Comparison of ENCODE assay signal across 13 cellular contexts in the genomic region with DNA sequence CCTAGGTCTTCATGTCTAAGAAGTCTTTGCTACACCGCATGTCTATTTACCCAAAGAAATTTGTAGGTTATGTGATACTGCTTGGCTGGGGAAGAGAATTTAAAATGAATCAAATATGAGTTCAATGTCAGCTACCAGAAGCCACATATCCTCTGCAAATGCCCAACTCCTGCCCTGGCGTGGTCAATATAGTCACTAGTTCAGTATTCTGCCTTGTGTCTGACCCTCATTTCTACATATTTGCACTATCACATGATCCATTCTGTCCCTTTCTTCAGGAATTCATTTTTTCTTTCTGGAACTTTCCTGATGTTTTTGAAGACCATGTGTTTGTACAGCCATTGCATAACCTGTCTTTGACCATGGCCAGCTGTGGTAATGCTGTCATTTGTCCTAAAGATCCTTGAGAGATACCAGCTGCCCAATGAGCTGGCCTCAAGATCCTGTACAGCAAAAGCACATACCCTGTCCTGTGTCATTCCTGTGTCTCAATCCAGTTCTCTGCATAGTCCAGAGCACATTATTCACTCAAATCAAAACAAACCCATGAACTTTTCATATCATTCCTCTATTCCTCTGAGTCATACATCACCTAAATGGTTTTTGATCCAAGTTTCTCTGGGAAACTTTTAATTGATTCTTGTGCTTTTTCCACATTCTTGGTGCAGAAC.
DNase-seq lines count a peak whose midpoint lies in the region; ATAC-seq lines count a peak whose summit lies in the region.
"Had no signal": no experiment of that assay in that cellular context is flagged by ENCODE, and none has a peak within 500 bp of the region (broad histone marks: within the 10 kb centered on the region; RNA-seq: fewer than 3 reads in every experiment).

No MANE protein-coding gene starts in this region.

- POLR2A ChIA-PET in activated CD4-positive, alpha-beta T cell treated with anti-CD3 and anti-CD28 coated beads for 36 hours (lab: Charles Lee), result no interaction called here

- DNase-seq in EL (peak; percentile 61), amniotic epithelial cell (ENCODE audit: low read depth) (peak; percentile 91), glomerular visceral epithelial cell (ENCODE audit: extremely low spot score) (peak; percentile 60), renal cortical epithelial cell (ENCODE audit: low read depth) (peak; percentile 84), OCI-M2 (lab: John Stamatoyannopoulos, UW; ENCODE audit: unreplicated experiment) (no peak), ureter (ENCODE audit: low spot score) (no peak), NCI-H446 treated with DMSO at 0.1 percent for 48 hours (lab: John Stamatoyannopoulos, UW) (no peak)
- DNase-seq in activated CD4-positive, alpha-beta T cell treated with anti-CD3 and anti-CD28 coated beads for 36 hours, result no peak
- DNase-seq: activated CD4-positive, alpha-beta T cell treated with anti-CD3 and anti-CD28 coated beads, Interleukin-2, amount 50 U/mL, for 1 hour; NCI-H1048; NCI-H774; stimulated activated CD4-positive, alpha-beta T cell treated with anti-CD3 and anti-CD28 coated beads, Interleukin-2, amount 100 ng/mL, for 24 hours; stimulated activated naive CD8-positive, alpha-beta T cell treated with anti-CD3 and anti-CD28 coated beads, Interleukin-15, Interleukin-2, amounts not matched to agents 100 U/mL and 50 U/mL, for 24 hours had no signal

- H3K4me3 Mint-ChIP-seq in activated CD4-positive, alpha-beta T cell treated with anti-CD3 and anti-CD28 coated beads for 36 hours, result no peak overlapping the region

- intact Hi-C loops in activated CD4-positive, alpha-beta T cell treated with anti-CD3 and anti-CD28 coated beads for 36 hours (cut with DNase I, micrococcal nuclease), result no loop called here

- CTCF ChIA-PET in activated CD4-positive, alpha-beta T cell treated with anti-CD3 and anti-CD28 coated beads for 36 hours (lab: Charles Lee), result no interaction called here

- H3K9me3 Mint-ChIP-seq in activated CD4-positive, alpha-beta T cell treated with anti-CD3 and anti-CD28 coated beads for 36 hours (ENCODE audit: low read depth), result no peaks in the 10 kb centered on the region

- H3K27me3 Mint-ChIP-seq in activated CD4-positive, alpha-beta T cell treated with anti-CD3 and anti-CD28 coated beads for 36 hours, result peaks cover 20% of the 10 kb centered on the region

- peaks cover 9% of the 10 kb centered on the region for H3K4me1 Mint-ChIP-seq in activated CD4-positive, alpha-beta T cell treated with anti-CD3 and anti-CD28 coated beads for 36 hours

- no peak for ATAC-seq in activated CD4-positive, alpha-beta T cell treated with anti-CD3 and anti-CD28 coated beads for 36 hours
- ATAC-seq: stimulated activated naive CD8-positive, alpha-beta T cell treated with anti-CD3 and anti-CD28 coated beads, Interleukin-15, Interleukin-2, amounts not matched to agents 100 U/mL and 50 U/mL, for 24 hours had no signal

- H3K27ac Mint-ChIP-seq in activated CD4-positive, alpha-beta T cell treated with anti-CD3 and anti-CD28 coated beads for 36 hours, result no peak overlapping the region

- H3K36me3 Mint-ChIP-seq in activated CD4-positive, alpha-beta T cell treated with anti-CD3 and anti-CD28 coated beads for 36 hours (ENCODE audit: low read depth), result no peaks in the 10 kb centered on the region

Comparison
In these comparisons a context has a peak if more than half of its experiments do, and no peak if none do; other contexts are left out.
1. DNase-seq: peak in EL (single experiment), amniotic epithelial cell (single experiment), glomerular visceral epithelial cell (single experiment) and renal cortical epithelial cell (single experiment); none in OCI-M2 (single experiment), ureter (single experiment), NCI-H446 treated with DMSO at 0.1 percent for 48 hours (single experiment) and activated CD4-positive, alpha-beta T cell treated with anti-CD3 and anti-CD28 coated beads for 36 hours (single experiment).